In the genomic region with DNA sequence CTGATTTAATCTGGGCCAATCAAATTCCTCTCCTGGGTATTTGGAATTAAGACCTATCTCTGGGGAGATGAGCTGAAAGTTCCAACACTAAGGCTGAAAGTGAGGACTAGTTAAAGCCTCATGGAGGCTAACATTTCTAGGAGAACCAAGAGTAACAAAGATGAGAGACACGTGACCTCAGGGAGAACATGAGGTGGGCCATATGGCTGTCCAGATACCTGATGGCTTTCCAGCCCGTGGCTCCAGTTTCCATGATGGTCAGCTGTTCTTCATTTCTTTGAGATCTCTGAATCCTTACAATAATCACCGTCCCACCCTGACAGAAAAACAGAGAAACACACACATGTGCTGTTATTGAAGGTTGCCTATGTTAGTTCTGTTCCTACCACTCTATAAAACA, we compare ENCODE assay signal across 1 cellular context.
TF ChIP-seq lines count a peak whose summit lies in the region.

No MANE protein-coding gene starts in this region.

TF ChIP-seq in K562, 482 proteins besides CTCF, POLR2A, EP300 and RAD21 (continued from another document):
- TF ChIP-seq, protein P1, sequence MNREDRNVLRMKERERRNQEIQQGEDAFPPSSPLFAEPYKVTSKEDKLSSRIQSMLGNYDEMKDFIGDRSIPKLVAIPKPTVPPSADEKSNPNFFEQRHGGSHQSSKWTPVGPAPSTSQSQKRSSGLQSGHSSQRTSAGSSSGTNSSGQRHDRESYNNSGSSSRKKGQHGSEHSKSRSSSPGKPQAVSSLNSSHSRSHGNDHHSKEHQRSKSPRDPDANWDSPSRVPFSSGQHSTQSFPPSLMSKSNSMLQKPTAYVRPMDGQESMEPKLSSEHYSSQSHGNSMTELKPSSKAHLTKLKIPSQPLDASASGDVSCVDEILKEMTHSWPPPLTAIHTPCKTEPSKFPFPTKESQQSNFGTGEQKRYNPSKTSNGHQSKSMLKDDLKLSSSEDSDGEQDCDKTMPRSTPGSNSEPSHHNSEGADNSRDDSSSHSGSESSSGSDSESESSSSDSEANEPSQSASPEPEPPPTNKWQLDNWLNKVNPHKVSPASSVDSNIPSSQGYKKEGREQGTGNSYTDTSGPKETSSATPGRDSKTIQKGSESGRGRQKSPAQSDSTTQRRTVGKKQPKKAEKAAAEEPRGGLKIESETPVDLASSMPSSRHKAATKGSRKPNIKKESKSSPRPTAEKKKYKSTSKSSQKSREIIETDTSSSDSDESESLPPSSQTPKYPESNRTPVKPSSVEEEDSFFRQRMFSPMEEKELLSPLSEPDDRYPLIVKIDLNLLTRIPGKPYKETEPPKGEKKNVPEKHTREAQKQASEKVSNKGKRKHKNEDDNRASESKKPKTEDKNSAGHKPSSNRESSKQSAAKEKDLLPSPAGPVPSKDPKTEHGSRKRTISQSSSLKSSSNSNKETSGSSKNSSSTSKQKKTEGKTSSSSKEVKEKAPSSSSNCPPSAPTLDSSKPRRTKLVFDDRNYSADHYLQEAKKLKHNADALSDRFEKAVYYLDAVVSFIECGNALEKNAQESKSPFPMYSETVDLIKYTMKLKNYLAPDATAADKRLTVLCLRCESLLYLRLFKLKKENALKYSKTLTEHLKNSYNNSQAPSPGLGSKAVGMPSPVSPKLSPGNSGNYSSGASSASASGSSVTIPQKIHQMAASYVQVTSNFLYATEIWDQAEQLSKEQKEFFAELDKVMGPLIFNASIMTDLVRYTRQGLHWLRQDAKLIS (CRISPR knock-in tag; IDR thresholded peaks at IDR 0.05), result no peak
- TF ChIP-seq PCBP1 (IDR thresholded peaks at IDR 0.05; ENCODE audit: low read depth, low read length, poor library complexity, severe bottlenecking) (no peak), SRSF9 (IDR thresholded peaks at IDR 0.05; ENCODE audit: borderline replicate concordance, low read depth, low read length) (no peak), ZNF707 (CRISPR knock-in tag; conservative IDR thresholded peaks at IDR 0.05) (no peak), ZNF133 (CRISPR knock-in tag; IDR thresholded peaks at IDR 0.05) (no peak), HMBOX1 (IDR thresholded peaks at IDR 0.05) (0 out of 2 replicates have a peak, but pooled peaks have one; percentile 26), DMBX1 (CRISPR knock-in tag; IDR thresholded peaks at IDR 0.05; ENCODE audit: borderline replicate concordance) (peak; percentile 63; the same call in 1 of the 2 replicates), SMAD2 (IDR thresholded peaks at IDR 0.05; ENCODE audit: low read depth, low read length) (no peak), ZNF644 (tag; IDR thresholded peaks at IDR 0.05; ENCODE audit: low read depth) (no peak)
TF ChIP-seq in K562: peak in this region for 15.
